In genomic region chrX:47611926-47612325, GRCh38 we compare ENCODE assay signal across 32 cellular contexts. TPM values are rescaled to one million over a fixed set of nuclear protein-coding genes. Genes with fewer than 3 reads are reported as not detected.
"Had no signal": no experiment of that assay in that cellular context is flagged by ENCODE, and none has a peak within 500 bp of the region (broad histone marks: within the 10 kb centered on the region; RNA-seq: fewer than 3 reads in every experiment).

No MANE protein-coding gene starts in this region.

- H3K4me3 ChIP-seq: left lung, lower lobe of right lung, neural progenitor cell, skin epidermis, suprapubic skin, thoracic aorta, tibial artery, upper lobe of right lung had no signal

- H3K9me3 ChIP-seq: left lung, lower lobe of right lung, neutrophil, suprapubic skin, thoracic aorta, tibial artery, upper lobe of right lung had no signal

- H3K4me3 Mint-ChIP-seq: mesothelial cell of epicardium; naive B cell; natural killer cell; nephron progenitor cell; stimulated activated naive B cell treated with anti-CD40 and anti-IgM and Interleukin-4, amounts not matched to agents 10 μg/mL and 1 μg/mL and 100 μg/mL, for 72 hours had no signal

- H3K36me3 Mint-ChIP-seq: mesothelial cell of epicardium; naive B cell; natural killer cell; neural progenitor cell; stimulated activated naive B cell treated with anti-CD40 and anti-IgM and Interleukin-4, amounts not matched to agents 10 μg/mL and 1 μg/mL and 100 μg/mL, for 72 hours had no signal

- H3K36me3 ChIP-seq: left lung, lower lobe of right lung, neural progenitor cell, neutrophil, suprapubic skin, thoracic aorta, tibial artery, upper lobe of right lung had no signal

- H3K4me1 ChIP-seq: lower lobe of right lung, neural progenitor cell, suprapubic skin, tibial artery, upper lobe of right lung had no signal

- H3K27ac ChIP-seq: left lung, lower lobe of right lung, neural progenitor cell, neutrophil, parathyroid adenoma, skin epidermis, suprapubic skin, thoracic aorta, tibial artery, upper lobe of right lung had no signal

- H3K27ac Mint-ChIP-seq: mesothelial cell of epicardium; natural killer cell; nephron progenitor cell; neural progenitor cell; progenitor cell of endocrine pancreas; stimulated activated naive B cell treated with anti-CD40 and anti-IgM and Interleukin-4, amounts not matched to agents 10 μg/mL and 1 μg/mL and 100 μg/mL, for 72 hours had no signal

- H3K27me3 ChIP-seq: left lung, neural progenitor cell, neutrophil, suprapubic skin, tibial artery, upper lobe of right lung had no signal

- ATAC-seq: left colon; left lung; lower lobe of right lung; natural killer cell; right cardiac atrium; sciatic nerve; stimulated activated naive B cell treated with anti-CD40 and anti-IgM and Interleukin-4, amounts not matched to agents 10 μg/mL and 1 μg/mL and 100 μg/mL, for 72 hours; stimulated activated naive CD8-positive, alpha-beta T cell treated with anti-CD3 and anti-CD28 coated beads, Interleukin-15, Interleukin-2, amounts not matched to agents 100 U/mL and 50 U/mL, for 24 hours; upper lobe of right lung had no signal

- H3K4me1 Mint-ChIP-seq: mesothelial cell of epicardium, natural killer cell had no signal

- DNase-seq: hippocampal formation; kidney; left colon; left lung; lower lobe of right lung; mammary epithelial cell; mesenchymal stem cell; naive B cell; natural killer cell; nephron progenitor cell; occipital lobe; retina; right cardiac atrium; stimulated activated CD4-positive, alpha-beta T cell treated with anti-CD3 and anti-CD28 coated beads, Interleukin-12 subunit alpha, Interleukin-12 subunit beta, amount 100 ng/mL, for 4 hours; stimulated activated CD4-positive, alpha-beta T cell treated with anti-CD3 and anti-CD28 coated beads, Interleukin-15, amount 100 ng/mL, for 24 hours; stimulated activated CD4-positive, alpha-beta T cell treated with anti-CD3 and anti-CD28 coated beads, Interleukin-2, amount 100 ng/mL, for 24 hours; stimulated activated CD4-positive, alpha-beta T cell treated with anti-CD3 and anti-CD28 coated beads, Interleukin-4, amount 100 ng/mL, for 1 hour; stimulated activated naive B cell treated with anti-CD40 and anti-IgM and Interleukin-4, amounts not matched to agents 10 μg/mL and 1 μg/mL and 100 μg/mL, for 72 hours; stimulated activated naive CD8-positive, alpha-beta T cell treated with anti-CD3 and anti-CD28 coated beads, Interleukin-15, Interleukin-2, amounts not matched to agents 100 U/mL and 50 U/mL, for 24 hours; tibial artery; trophoblast cell; upper lobe of right lung had no signal

RNA-seq across cellular contexts. Expression of gene SYN1, which starts 7.7 kb away (rescaled TPM):
- total RNA-seq: pulmonary artery endothelial cell had no signal
